In the genomic region with DNA sequence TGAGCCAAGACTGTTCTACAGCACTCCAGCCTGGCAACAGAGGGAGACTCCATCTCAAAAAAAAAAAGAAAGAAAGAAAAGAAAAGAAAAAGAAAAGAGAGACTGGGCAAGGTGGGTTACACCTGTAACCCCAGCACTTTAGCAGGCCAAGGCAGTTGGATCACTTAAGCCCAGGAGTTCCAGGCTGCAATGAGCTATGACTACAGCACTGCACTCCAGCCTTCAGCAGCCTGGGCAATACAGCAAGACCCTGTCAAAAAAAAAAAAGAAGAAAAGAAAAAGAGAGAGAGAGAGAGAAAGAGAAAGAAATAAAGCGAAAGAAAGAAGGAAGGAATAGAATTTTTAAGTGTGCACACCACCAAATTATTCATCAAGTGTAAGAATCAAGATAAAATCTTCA, we compare ENCODE assay signal across 21 cellular contexts. TPM values are rescaled to one million over a fixed set of nuclear protein-coding genes. Genes with fewer than 3 reads are reported as not detected.
DNase-seq lines count a peak whose midpoint lies in the region; ATAC-seq, FAIRE-seq and TF ChIP-seq lines count a peak whose summit lies in the region.
"Had no signal": no experiment of that assay in that cellular context is flagged by ENCODE, and none has a peak within 500 bp of the region (broad histone marks: within the 10 kb centered on the region; RNA-seq: fewer than 3 reads in every experiment).

No MANE protein-coding gene starts in this region.

- H3K4me2 ChIP-seq in A549, result peak overlapping the region; percentile 89; the same call in 1 of the 3 replicates

- no peak for FAIRE-seq in A549 (lab: Jason Lieb, UNC)

- H3K4me1 ChIP-seq in A549 (peaks cover 26% of the 10 kb centered on the region), gastrocnemius medialis (peaks cover 10 to 33% of the 10 kb centered on the region in 2 donors)
- peaks cover 7% of the 10 kb centered on the region for H3K4me1 ChIP-seq in CD8-positive, alpha-beta memory T cell (ENCODE audit: insufficient read depth, low read length)
- H3K4me1 ChIP-seq: colonic mucosa had no signal

- H3K27ac Mint-ChIP-seq in CD8-positive, alpha-beta memory T cell, result peak overlapping the region in 1 of 8 donors; percentile 65
- no peak overlapping the region for H3K27ac Mint-ChIP-seq in activated T-helper 2 cell treated with anti-CD3 and anti-CD28 coated beads, Interferon-gamma antibody, Interleukin-2, Interleukin-4, amounts not matched to agents 10 μg/mL and 5 μg/mL and 100 μg/mL, durations not matched to agents 14 hours and 24 hours and 36 hours
- H3K27ac Mint-ChIP-seq in naive thymus-derived CD8-positive, alpha-beta T cell, result no peak overlapping the region
- H3K27ac Mint-ChIP-seq: activated naive CD8-positive, alpha-beta T cell treated with anti-CD3 and anti-CD28 coated beads, Interleukin-2, amount 10 ng/mL, durations not matched to agents 7 days and 5 days; stimulated activated memory B cell treated with anti-CD40 and anti-IgM and Interleukin-4, amounts not matched to agents 10 μg/mL and 1 μg/mL and 100 μg/mL, for 72 hours had no signal

- POLR2A ChIA-PET in A549 (lab: Yijun Ruan, JAX), result no interaction called here
- POLR2A ChIA-PET in CD8-positive, alpha-beta memory T cell (lab: Charles Lee), result no interaction called here
- POLR2A ChIA-PET in naive thymus-derived CD8-positive, alpha-beta T cell (lab: Charles Lee), result no interaction called here

- ATAC-seq in A549 (no peak), gastrocnemius medialis (no peak)
- ATAC-seq in naive thymus-derived CD8-positive, alpha-beta T cell, result no peak
- ATAC-seq: body of pancreas; left ventricle myocardium superior; mucosa of descending colon; stimulated activated memory B cell treated with anti-CD40 and anti-IgM and Interleukin-4, amounts not matched to agents 10 μg/mL and 1 μg/mL and 100 μg/mL, for 72 hours had no signal

- no peaks in the 10 kb centered on the region for H3K9me3 Mint-ChIP-seq in CD8-positive, alpha-beta memory T cell
- H3K9me3 Mint-ChIP-seq in activated T-helper 2 cell treated with anti-CD3 and anti-CD28 coated beads, Interferon-gamma antibody, Interleukin-2, Interleukin-4, amounts not matched to agents 10 μg/mL and 5 μg/mL and 100 μg/mL, durations not matched to agents 14 hours and 24 hours and 36 hours, result no peaks in the 10 kb centered on the region
- no peaks in the 10 kb centered on the region for H3K9me3 Mint-ChIP-seq in naive thymus-derived CD8-positive, alpha-beta T cell
- H3K9me3 Mint-ChIP-seq: activated naive CD8-positive, alpha-beta T cell treated with anti-CD3 and anti-CD28 coated beads, Interleukin-2, amount 10 ng/mL, durations not matched to agents 7 days and 5 days; stimulated activated memory B cell treated with anti-CD40 and anti-IgM and Interleukin-4, amounts not matched to agents 10 μg/mL and 1 μg/mL and 100 μg/mL, for 72 hours had no signal

- peaks cover 2 to 7% of the 10 kb centered on the region in 2 donors for H3K27me3 Mint-ChIP-seq in CD8-positive, alpha-beta memory T cell
- H3K27me3 Mint-ChIP-seq in activated T-helper 2 cell treated with anti-CD3 and anti-CD28 coated beads, Interferon-gamma antibody, Interleukin-2, Interleukin-4, amounts not matched to agents 10 μg/mL and 5 μg/mL and 100 μg/mL, durations not matched to agents 14 hours and 24 hours and 36 hours (ENCODE audit: low read depth), result peaks cover 6% of the 10 kb centered on the region
- peaks cover 4 to 37% (median 28%) of the 10 kb centered on the region in 5 donors for H3K27me3 Mint-ChIP-seq in naive thymus-derived CD8-positive, alpha-beta T cell

- peaks cover 17 to 24% (median 18%) of the 10 kb centered on the region in 3 donors for H3K4me1 Mint-ChIP-seq in CD8-positive, alpha-beta memory T cell
- peaks cover 45% of the 10 kb centered on the region for H3K4me1 Mint-ChIP-seq in activated T-helper 2 cell treated with anti-CD3 and anti-CD28 coated beads, Interferon-gamma antibody, Interleukin-2, Interleukin-4, amounts not matched to agents 10 μg/mL and 5 μg/mL and 100 μg/mL, durations not matched to agents 14 hours and 24 hours and 36 hours (ENCODE audit: low read depth)
- peaks cover 3 to 19% (median 13%) of the 10 kb centered on the region in 4 donors for H3K4me1 Mint-ChIP-seq in naive thymus-derived CD8-positive, alpha-beta T cell

- intact Hi-C loops in activated T-helper 2 cell treated with anti-CD3 and anti-CD28 coated beads, Interferon-gamma antibody, Interleukin-2, Interleukin-4, amounts not matched to agents 10 μg/mL and 5 μg/mL and 100 μg/mL, durations not matched to agents 14 hours and 24 hours and 36 hours (cut with micrococcal nuclease), result loop anchor here (5.0 kb wide), 4 partner anchors 53 to 383 kb away; a partner anchor contains a TSS
- intact Hi-C loops in gastrocnemius medialis (cut with DNase I; ENCODE audit: low total_unique reads), result loop anchor here (5.0 kb wide), 4 partner anchors 227 to 383 kb away; a partner anchor contains a TSS

- TF ChIP-seq POLR2A in A549 (IDR thresholded peaks at IDR 0.05; ENCODE audit: low read length) (no peak), gastrocnemius medialis (IDR thresholded peaks at IDR 0.05) (no peak)

- in situ Hi-C loops in gastrocnemius medialis (cut with MboI; ENCODE audit: low sequenced_read_pairs in 4 of 4), result no loop called here

- WGBS in A549 (ENCODE audit: missing lambda C conversion rate), result 75% methylated on average over 1 of the region's 1 CpG

- no peak overlapping the region for H3K4me3 ChIP-seq in A549
- no peak overlapping the region for H3K4me3 ChIP-seq in CD8-positive, alpha-beta memory T cell (ENCODE audit: low read length)
- no peak overlapping the region for H3K4me3 ChIP-seq in gastrocnemius medialis
- H3K4me3 ChIP-seq: body of pancreas, colonic mucosa, mucosa of descending colon, Peyer's patch, sigmoid colon, SJSA1 had no signal

- no peaks in the 10 kb centered on the region for H3K27me3 ChIP-seq in CD8-positive, alpha-beta memory T cell (ENCODE audit: insufficient read depth, low read length, poor library complexity, severe bottlenecking)
- H3K27me3 ChIP-seq in gastrocnemius medialis, result no peaks in the 10 kb centered on the region
- H3K27me3 ChIP-seq: body of pancreas, colonic mucosa, Peyer's patch, sigmoid colon, SJSA1 had no signal

- TF ChIP-seq EP300 in A549 (IDR thresholded peaks at IDR 0.05), result no peak

- H3K36me3 ChIP-seq in CD8-positive, alpha-beta memory T cell (ENCODE audit: insufficient read depth, low read length), result no peaks in the 10 kb centered on the region
- no peaks in the 10 kb centered on the region for H3K36me3 ChIP-seq in gastrocnemius medialis
- H3K36me3 ChIP-seq: colonic mucosa, Peyer's patch, sigmoid colon, thoracic aorta had no signal

- H3K36me3 Mint-ChIP-seq in CD8-positive, alpha-beta memory T cell, result peaks cover 0 to 2% (median 2%) of the 10 kb centered on the region in 3 donors
- H3K36me3 Mint-ChIP-seq in activated T-helper 2 cell treated with anti-CD3 and anti-CD28 coated beads, Interferon-gamma antibody, Interleukin-2, Interleukin-4, amounts not matched to agents 10 μg/mL and 5 μg/mL and 100 μg/mL, durations not matched to agents 14 hours and 24 hours and 36 hours (ENCODE audit: low read depth), result peaks cover 12% of the 10 kb centered on the region
- H3K36me3 Mint-ChIP-seq in naive thymus-derived CD8-positive, alpha-beta T cell, result peaks cover 0 to 4% (median 0%) of the 10 kb centered on the region in 3 donors
- H3K36me3 Mint-ChIP-seq: activated naive CD8-positive, alpha-beta T cell treated with anti-CD3 and anti-CD28 coated beads, Interleukin-2, amount 10 ng/mL, durations not matched to agents 7 days and 5 days; stimulated activated memory B cell treated with anti-CD40 and anti-IgM and Interleukin-4, amounts not matched to agents 10 μg/mL and 1 μg/mL and 100 μg/mL, for 72 hours had no signal

- TF ChIP-seq CTCF in A549 (IDR thresholded peaks at IDR 0.05) (no peak), GM10266 (IDR thresholded peaks at IDR 0.05; ENCODE audit: control insufficient read depth, insufficient read depth, low read depth, missing control alignments) (no peak), gastrocnemius medialis (IDR thresholded peaks at IDR 0.05 in 4 of 5, conservative IDR thresholded peaks at IDR 0.05 in 1 of 5) (no peak)

- TF ChIP-seq RAD21 in A549 (conservative IDR thresholded peaks at IDR 0.05 in 1 of 2, IDR thresholded peaks at IDR 0.05 in 1 of 2), result no peak

- CTCF ChIA-PET in A549 (lab: Yijun Ruan, JAX), result interaction anchor here (0.7 to 1.6 kb wide), 4 partner anchors 14 to 903 kb away, joined by 3 to 7 read pairs (median 4); no protein-coding TSS in a partner anchor
- CTCF ChIA-PET in CD8-positive, alpha-beta memory T cell (lab: Charles Lee), result no interaction called here

- DNase-seq in A549 (ENCODE audit: low read depth in 1 of 2, low spot score in 1 of 2), result no peak
- no peak for DNase-seq in CD8-positive, alpha-beta memory T cell
- DNase-seq in activated T-helper 2 cell treated with anti-CD3 and anti-CD28 coated beads, Interferon-gamma antibody, Interleukin-2, Interleukin-4, amounts not matched to agents 10 μg/mL and 5 μg/mL and 100 μg/mL, durations not matched to agents 14 hours and 24 hours and 36 hours (ENCODE audit: low spot score), result no peak
- no peak for DNase-seq in naive thymus-derived CD8-positive, alpha-beta T cell
- no peak for DNase-seq in GM10266 (ENCODE audit: extremely low spot score)
- DNase-seq in gastrocnemius medialis, result no peak
- DNase-seq in NCI-H510A (lab: John Stamatoyannopoulos, UW), result no peak
- DNase-seq: activated naive CD8-positive, alpha-beta T cell treated with anti-CD3 and anti-CD28 coated beads, Interleukin-2, amount 10 ng/mL, durations not matched to agents 7 days and 5 days; body of pancreas; colonic mucosa; DND-41; left ventricle myocardium superior; mucosa of descending colon; NCI-H187 treated with DMSO at 0.1 percent for 48 hours; NCI-H2227 treated with DMSO at 0.1 percent for 48 hours; Peyer's patch; sigmoid colon; T1000 had no signal

- H3K27ac ChIP-seq in A549 (no peak overlapping the region), gastrocnemius medialis (no peak overlapping the region)
- no peak overlapping the region for H3K27ac ChIP-seq in CD8-positive, alpha-beta memory T cell (ENCODE audit: low read depth, low read length)
- H3K27ac ChIP-seq: body of pancreas, colonic mucosa, Peyer's patch, SJSA1 had no signal

- peak overlapping the region in 5 of 7 donors; percentile 14 to 76 (median 39) for H3K4me3 Mint-ChIP-seq in CD8-positive, alpha-beta memory T cell
- H3K4me3 Mint-ChIP-seq in activated T-helper 2 cell treated with anti-CD3 and anti-CD28 coated beads, Interferon-gamma antibody, Interleukin-2, Interleukin-4, amounts not matched to agents 10 μg/mL and 5 μg/mL and 100 μg/mL, durations not matched to agents 14 hours and 24 hours and 36 hours (ENCODE audit: low read depth), result peak overlapping the region; percentile 62
- peak overlapping the region in 6 of 10 donors; percentile 20 to 66 (median 47) for H3K4me3 Mint-ChIP-seq in naive thymus-derived CD8-positive, alpha-beta T cell
- H3K4me3 Mint-ChIP-seq: activated naive CD8-positive, alpha-beta T cell treated with anti-CD3 and anti-CD28 coated beads, Interleukin-2, amount 10 ng/mL, durations not matched to agents 7 days and 5 days; stimulated activated memory B cell treated with anti-CD40 and anti-IgM and Interleukin-4, amounts not matched to agents 10 μg/mL and 1 μg/mL and 100 μg/mL, for 72 hours had no signal

- H3K9me3 ChIP-seq in A549, result no peaks in the 10 kb centered on the region
- no peaks in the 10 kb centered on the region for H3K9me3 ChIP-seq in CD8-positive, alpha-beta memory T cell (ENCODE audit: low read length)
- H3K9me3 ChIP-seq in gastrocnemius medialis, result no peaks in the 10 kb centered on the region
- H3K9me3 ChIP-seq: body of pancreas, colonic mucosa, mucosa of descending colon, Peyer's patch, sigmoid colon, thoracic aorta had no signal

RNA-seq across cellular contexts. Expression of a gene that starts 2.9 kb away (rescaled TPM):
- 23.2 and 29.4 TPM in 2 replicates for polyA plus RNA-seq in A549 (2011; rRNA removed)
- polyA plus RNA-seq in A549 (2012; cell fraction: cytosol; rRNA removed), result 4.0 and 4.7 TPM in 2 replicates
- 4.7 and 8.4 TPM in 2 replicates for polyA plus RNA-seq in A549 (2012; cell fraction: nucleus; rRNA removed)
- polyA plus RNA-seq in A549 (2017; fragmentation: RNase III; extraction: RNeasy Plus Mini Kit Qiagen cat#74134 plus additional on column Dnase treatment), result 8.3 to 9.1 TPM (median 8.9 TPM) in 3 replicates
- 19.7 and 21.7 TPM in 2 replicates for polyA minus RNA-seq in A549 (2011; rRNA and poly(A)+ RNA removed)
- total RNA-seq in CD8-positive, alpha-beta memory T cell, result 1 to 10 TPM; 8.1 to 9.9 TPM
- 2.2 TPM for polyA plus RNA-seq in CD8-positive, alpha-beta memory T cell
- 16.5 and 19.0 TPM in 2 replicates for total RNA-seq in activated T-helper 2 cell treated with anti-CD3 and anti-CD28 coated beads, Interferon-gamma antibody, Interleukin-2, Interleukin-4, amounts not matched to agents 10 μg/mL and 5 μg/mL and 100 μg/mL, durations not matched to agents 14 hours and 24 hours and 36 hours
- total RNA-seq in naive thymus-derived CD8-positive, alpha-beta T cell, result 1 to 10 TPM; 2.2 to 3.5 TPM
- polyA plus RNA-seq in naive thymus-derived CD8-positive, alpha-beta T cell, result 1 to 10 TPM in 1 of 3 donors, under 1 TPM in 1, not detected in 1; 0.46 to 1.2 TPM
- total RNA-seq in gastrocnemius medialis, result 10 to 100 TPM; 48.3 to 82.7 (median 55.1) TPM

RNA-seq across cellular contexts. Expression of a gene that starts 47.6 kb away (rescaled TPM):
- polyA plus RNA-seq in A549 (2011; rRNA removed), result 12.4 and 13.1 TPM in 2 replicates
- 5.6 and 6.0 TPM in 2 replicates for polyA plus RNA-seq in A549 (2012; cell fraction: cytosol; rRNA removed)
- 7.7 TPM in 2 replicates for polyA plus RNA-seq in A549 (2012; cell fraction: nucleus; rRNA removed)
- 7.8 to 7.9 TPM (median 7.9 TPM) in 3 replicates for polyA plus RNA-seq in A549 (2017; fragmentation: RNase III; extraction: RNeasy Plus Mini Kit Qiagen cat#74134 plus additional on column Dnase treatment)
- polyA minus RNA-seq in A549 (2011; rRNA and poly(A)+ RNA removed), result 6.3 and 11.7 TPM in 2 replicates
- total RNA-seq in CD8-positive, alpha-beta memory T cell, result 10 to 100 TPM; 11.3 to 15.5 TPM
- 6.4 TPM for polyA plus RNA-seq in CD8-positive, alpha-beta memory T cell
- total RNA-seq in activated T-helper 2 cell treated with anti-CD3 and anti-CD28 coated beads, Interferon-gamma antibody, Interleukin-2, Interleukin-4, amounts not matched to agents 10 μg/mL and 5 μg/mL and 100 μg/mL, durations not matched to agents 14 hours and 24 hours and 36 hours, result 14.5 and 17.6 TPM in 2 replicates
- total RNA-seq in naive thymus-derived CD8-positive, alpha-beta T cell, result 10 to 100 TPM; 11.0 to 11.9 TPM
- 1 to 10 TPM; 2.9 to 7.3 (median 4.0) TPM for polyA plus RNA-seq in naive thymus-derived CD8-positive, alpha-beta T cell
- 1 to 10 TPM; 5.4 to 9.1 (median 6.8) TPM for total RNA-seq in gastrocnemius medialis

RNA-seq across cellular contexts. Expression of a gene that starts 47.9 kb away (rescaled TPM):
- polyA plus RNA-seq in A549 (2011; rRNA removed) (69.2 and 76.8 TPM in 2 replicates), A549 (2017; fragmentation: RNase III; extraction: RNeasy Plus Mini Kit Qiagen cat#74134 plus additional on column Dnase treatment) (75.3 to 76.5 TPM (median 75.7 TPM) in 3 replicates)
- 27.4 and 32.9 TPM in 2 replicates for polyA plus RNA-seq in A549 (2012; cell fraction: cytosol; rRNA removed)
- 11.3 and 13.9 TPM in 2 replicates for polyA plus RNA-seq in A549 (2012; cell fraction: nucleus; rRNA removed)
- 24.7 and 28.8 TPM in 2 replicates for polyA minus RNA-seq in A549 (2011; rRNA and poly(A)+ RNA removed)
- total RNA-seq in CD8-positive, alpha-beta memory T cell, result 100 to 1,000 TPM; 107 to 116 TPM
- polyA plus RNA-seq in CD8-positive, alpha-beta memory T cell, result 125 TPM
- 105 and 107 TPM in 2 replicates for total RNA-seq in activated T-helper 2 cell treated with anti-CD3 and anti-CD28 coated beads, Interferon-gamma antibody, Interleukin-2, Interleukin-4, amounts not matched to agents 10 μg/mL and 5 μg/mL and 100 μg/mL, durations not matched to agents 14 hours and 24 hours and 36 hours
- 10 to 100 TPM; 70.7 to 79.0 TPM for total RNA-seq in naive thymus-derived CD8-positive, alpha-beta T cell
- 100 to 1,000 TPM; 110 to 117 (median 113) TPM for polyA plus RNA-seq in naive thymus-derived CD8-positive, alpha-beta T cell
- total RNA-seq in gastrocnemius medialis, result 10 to 100 TPM; 49.6 to 94.2 (median 63.4) TPM
